In the genomic region with DNA sequence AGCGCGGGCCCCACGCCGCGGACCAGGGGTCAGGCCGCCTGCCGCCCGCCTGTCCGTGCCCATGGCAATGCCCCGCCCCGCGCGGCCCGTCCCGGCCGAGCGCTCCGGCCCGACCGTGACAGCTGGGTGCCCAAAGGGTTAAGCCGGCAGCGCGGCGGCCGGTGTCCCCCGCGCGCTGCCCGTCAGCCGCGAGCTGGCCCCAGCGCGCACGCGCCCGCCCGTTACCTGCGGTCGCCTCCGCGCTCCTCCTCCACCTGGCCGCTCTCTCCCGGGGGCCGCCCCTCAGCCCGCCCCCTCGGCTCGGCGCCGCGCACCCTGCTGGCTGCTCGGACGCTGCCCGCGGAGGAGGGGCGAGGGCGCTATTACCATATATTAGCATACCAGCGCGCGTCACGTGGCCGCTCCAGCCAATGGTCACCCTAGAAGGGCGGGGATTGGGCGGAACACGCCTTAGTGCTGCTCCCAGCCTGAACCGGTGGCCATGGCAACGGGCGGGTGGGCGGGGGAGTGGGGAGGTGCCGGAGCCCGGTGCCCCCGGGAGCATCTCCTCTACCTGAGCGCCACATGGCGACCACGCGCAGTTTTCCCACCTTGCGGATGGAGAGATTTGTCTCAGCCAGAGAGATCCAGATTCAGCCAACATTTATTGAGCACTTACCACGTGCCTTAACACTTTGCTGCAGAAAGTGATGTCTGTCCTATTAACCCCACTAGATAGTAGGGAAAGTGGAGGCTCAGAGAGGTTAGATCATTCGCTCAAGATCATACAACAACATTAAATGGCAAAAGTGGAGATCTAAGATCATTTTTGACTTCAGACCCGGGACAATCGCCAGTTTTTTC, we compare ENCODE assay signal across 1 cellular context.
TF ChIP-seq lines count a peak whose summit lies in the region.

Gene PHC2, minus strand, starts transcription at position 345 of the 843 bp plus-strand sequence. CDS start 55,556 bp downstream, outside the sequence.

TF ChIP-seq in K562, 482 proteins besides CTCF, POLR2A, EP300 and RAD21 (continued from another document and continues in another):
- no peak for TF ChIP-seq HCFC1 (IDR thresholded peaks at IDR 0.05; ENCODE audit: low read depth, low read length)
- no peak for TF ChIP-seq ZZZ3 (IDR thresholded peaks at IDR 0.05)
- TF ChIP-seq CLOCK (CRISPR knock-in tag; IDR thresholded peaks at IDR 0.05; ENCODE audit: borderline replicate concordance) = no peak
- TF ChIP-seq MECOM (CRISPR knock-in tag; IDR thresholded peaks at IDR 0.05) = no peak
- TF ChIP-seq CEBPG (CRISPR knock-in tag; IDR thresholded peaks at IDR 0.05) = no peak
- TF ChIP-seq CEBPG (tag; conservative IDR thresholded peaks at IDR 0.05 in 1 of 2, IDR thresholded peaks at IDR 0.05 in 1 of 2) = no peak
- no peak for TF ChIP-seq SMARCE1 (IDR thresholded peaks at IDR 0.05)
- peak; percentile 70; the same call in 1 of the 2 replicates for TF ChIP-seq ARID4B (CRISPR knock-in tag; IDR thresholded peaks at IDR 0.05)
- TF ChIP-seq MEF2D (tag; conservative IDR thresholded peaks at IDR 0.05; ENCODE audit: low read depth) = no peak
- no peak for TF ChIP-seq FOXJ3 (CRISPR knock-in tag; IDR thresholded peaks at IDR 0.05)
- TF ChIP-seq NFE2 (IDR thresholded peaks at IDR 0.05; ENCODE audit: low read depth) = no peak
- no peak for TF ChIP-seq ZBTB26 (CRISPR knock-in tag; IDR thresholded peaks at IDR 0.05)
- no peak for TF ChIP-seq ETV1 (tag; conservative IDR thresholded peaks at IDR 0.05; ENCODE audit: low read depth)
- TF ChIP-seq KDM5B (IDR thresholded peaks at IDR 0.05; ENCODE audit: insufficient replicate concordance, low read depth, low read length) = peak; percentile 38
- TF ChIP-seq SMAD2 (IDR thresholded peaks at IDR 0.05; ENCODE audit: low read depth, low read length) = no peak
- peak; percentile 72 for TF ChIP-seq GATAD2B (IDR thresholded peaks at IDR 0.05; ENCODE audit: borderline replicate concordance)
- no peak for TF ChIP-seq XRCC5 (IDR thresholded peaks at IDR 0.05; ENCODE audit: low read depth, low read length)
- TF ChIP-seq, protein P1, sequence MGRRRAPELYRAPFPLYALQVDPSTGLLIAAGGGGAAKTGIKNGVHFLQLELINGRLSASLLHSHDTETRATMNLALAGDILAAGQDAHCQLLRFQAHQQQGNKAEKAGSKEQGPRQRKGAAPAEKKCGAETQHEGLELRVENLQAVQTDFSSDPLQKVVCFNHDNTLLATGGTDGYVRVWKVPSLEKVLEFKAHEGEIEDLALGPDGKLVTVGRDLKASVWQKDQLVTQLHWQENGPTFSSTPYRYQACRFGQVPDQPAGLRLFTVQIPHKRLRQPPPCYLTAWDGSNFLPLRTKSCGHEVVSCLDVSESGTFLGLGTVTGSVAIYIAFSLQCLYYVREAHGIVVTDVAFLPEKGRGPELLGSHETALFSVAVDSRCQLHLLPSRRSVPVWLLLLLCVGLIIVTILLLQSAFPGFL (CRISPR knock-in tag; IDR thresholded peaks at IDR 0.05) = no peak
- TF ChIP-seq ZNF143 (CRISPR knock-in tag; IDR thresholded peaks at IDR 0.05) = no peak
- no peak for TF ChIP-seq RHOXF2B (CRISPR knock-in tag; conservative IDR thresholded peaks at IDR 0.05)
- TF ChIP-seq GTF3C2 (IDR thresholded peaks at IDR 0.05; ENCODE audit: borderline replicate concordance, extremely low read depth, insufficient read length) = no peak
- TF ChIP-seq ZNF12 (CRISPR knock-in tag; IDR thresholded peaks at IDR 0.05) = no peak
- TF ChIP-seq ZC3H4 (CRISPR knock-in tag; IDR thresholded peaks at IDR 0.05; ENCODE audit: borderline replicate concordance) = no peak
- TF ChIP-seq SOX6 (IDR thresholded peaks at IDR 0.05) = no peak
- TF ChIP-seq ELK1 (CRISPR knock-in tag; IDR thresholded peaks at IDR 0.05) = no peak
- no peak for TF ChIP-seq SP2 (IDR thresholded peaks at IDR 0.05; ENCODE audit: extremely low read depth, low read depth, low read length, poor library complexity, severe bottlenecking)
- TF ChIP-seq TRIM28 (IDR thresholded peaks at IDR 0.05) = no peak
- no peak for TF ChIP-seq PHF21A (IDR thresholded peaks at IDR 0.05; ENCODE audit: borderline replicate concordance, low read depth)
- no peak for TF ChIP-seq EP400 (IDR thresholded peaks at IDR 0.05)
- no peak for TF ChIP-seq ZSCAN32 (CRISPR knock-in tag; IDR thresholded peaks at IDR 0.05)
- no peak for TF ChIP-seq TEAD2 (tag; IDR thresholded peaks at IDR 0.05)
- no peak for TF ChIP-seq ZNF77 (CRISPR knock-in tag; IDR thresholded peaks at IDR 0.05)
- peak; percentile 81 for TF ChIP-seq RFX1 (IDR thresholded peaks at IDR 0.05)
- no peak for TF ChIP-seq NBN (IDR thresholded peaks at IDR 0.05; ENCODE audit: low read depth)
- peak; percentile 55; the same call in 1 of the 2 replicates for TF ChIP-seq POLR2G (IDR thresholded peaks at IDR 0.05; ENCODE audit: low read depth, low read length)
- no peak for TF ChIP-seq RCOR1 (IDR thresholded peaks at IDR 0.05; ENCODE audit: borderline replicate concordance in 1 of 2, low read depth in 2 of 2, low read length in 2 of 2)
- TF ChIP-seq USF1 (CRISPR knock-in tag; IDR thresholded peaks at IDR 0.05) = peak; percentile 95
- TF ChIP-seq ZNF707 (CRISPR knock-in tag; conservative IDR thresholded peaks at IDR 0.05) = no peak
- TF ChIP-seq STAG1 (CRISPR knock-in tag; IDR thresholded peaks at IDR 0.05; ENCODE audit: borderline replicate concordance) = no peak
- peak; percentile 59 for TF ChIP-seq RBBP5 (IDR thresholded peaks at IDR 0.05; ENCODE audit: borderline replicate concordance, insufficient read depth, low read length, poor library complexity, severe bottlenecking)
- TF ChIP-seq POU5F1 (IDR thresholded peaks at IDR 0.05; ENCODE audit: borderline replicate concordance, low read depth, low read length, partially characterized antibody) = no peak
- no peak for TF ChIP-seq GATA2 (CRISPR knock-in tag; IDR thresholded peaks at IDR 0.05)
- no peak for TF ChIP-seq MTA1 (IDR thresholded peaks at IDR 0.05; ENCODE audit: borderline replicate concordance)
- no peak for TF ChIP-seq XRCC3 (IDR thresholded peaks at IDR 0.05)
- TF ChIP-seq, protein P2, sequence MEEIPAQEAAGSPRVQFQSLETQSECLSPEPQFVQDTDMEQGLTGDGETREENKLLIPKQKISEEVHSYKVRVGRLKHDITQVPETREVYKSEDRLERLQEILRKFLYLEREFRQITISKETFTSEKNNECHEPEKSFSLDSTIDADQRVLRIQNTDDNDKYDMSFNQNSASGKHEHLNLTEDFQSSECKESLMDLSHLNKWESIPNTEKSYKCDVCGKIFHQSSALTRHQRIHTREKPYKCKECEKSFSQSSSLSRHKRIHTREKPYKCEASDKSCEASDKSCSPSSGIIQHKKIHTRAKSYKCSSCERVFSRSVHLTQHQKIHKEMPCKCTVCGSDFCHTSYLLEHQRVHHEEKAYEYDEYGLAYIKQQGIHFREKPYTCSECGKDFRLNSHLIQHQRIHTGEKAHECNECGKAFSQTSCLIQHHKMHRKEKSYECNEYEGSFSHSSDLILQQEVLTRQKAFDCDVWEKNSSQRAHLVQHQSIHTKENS (CRISPR knock-in tag; IDR thresholded peaks at IDR 0.05) = no peak
- no peak for TF ChIP-seq GTF2F1 (IDR thresholded peaks at IDR 0.05; ENCODE audit: low read depth, low read length)
- TF ChIP-seq DDX20 (tag; IDR thresholded peaks at IDR 0.05; ENCODE audit: low read depth) = no peak
- no peak for TF ChIP-seq SMARCC2 (IDR thresholded peaks at IDR 0.05; ENCODE audit: low read depth)
- no peak for TF ChIP-seq NCOR1 (IDR thresholded peaks at IDR 0.05)
- TF ChIP-seq ZNF197 (CRISPR knock-in tag; IDR thresholded peaks at IDR 0.05; ENCODE audit: low read depth) = no peak
- no peak for TF ChIP-seq PCBP2 (IDR thresholded peaks at IDR 0.05; ENCODE audit: low read depth, low read length, poor library complexity, severe bottlenecking)
- TF ChIP-seq FOXA3 (CRISPR knock-in tag; conservative IDR thresholded peaks at IDR 0.05 in 1 of 2, IDR thresholded peaks at IDR 0.05 in 1 of 2) = no peak
